In the genomic region with DNA sequence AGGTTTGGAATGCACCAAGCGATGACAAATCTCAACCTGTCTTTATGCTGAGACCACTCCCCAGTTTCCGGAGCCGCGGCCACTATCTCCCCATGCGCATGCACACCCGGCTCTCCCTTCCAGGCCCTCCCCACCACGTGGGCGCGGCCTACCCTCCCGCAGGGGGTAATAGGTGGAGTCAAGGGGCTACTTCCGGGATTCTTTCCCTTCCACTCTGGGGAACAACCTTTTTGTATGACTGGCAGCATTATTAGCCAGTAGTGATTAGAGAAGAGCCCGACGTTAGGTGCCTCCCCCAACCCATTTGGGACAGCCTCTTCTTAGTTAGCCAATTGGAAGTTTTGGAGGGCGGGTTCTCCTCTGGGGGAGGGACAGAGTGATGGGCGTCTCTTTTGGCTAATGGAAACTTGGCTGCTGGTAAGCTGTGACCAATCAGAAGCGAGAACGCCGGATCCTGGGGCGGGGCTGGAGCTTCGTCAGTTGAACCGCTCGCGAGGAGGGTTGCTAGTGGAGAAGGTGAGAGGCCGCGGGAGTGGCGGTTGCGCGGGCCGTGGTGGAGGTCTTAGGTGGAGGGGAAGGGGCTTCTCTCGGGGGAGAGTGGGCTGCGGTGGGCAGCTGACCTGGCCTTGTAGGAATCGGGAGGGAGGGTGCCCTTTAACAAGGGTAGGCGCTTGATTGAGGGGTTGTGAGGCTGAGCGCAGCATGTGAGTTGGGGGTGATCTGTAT, we compare ENCODE assay signal across 8 cellular contexts. TPM values are rescaled to one million over a fixed set of nuclear protein-coding genes. Genes with fewer than 3 reads are reported as not detected.
DNase-seq lines count a peak whose midpoint lies in the region; ATAC-seq and TF ChIP-seq lines count a peak whose summit lies in the region.

A gene with protein sequence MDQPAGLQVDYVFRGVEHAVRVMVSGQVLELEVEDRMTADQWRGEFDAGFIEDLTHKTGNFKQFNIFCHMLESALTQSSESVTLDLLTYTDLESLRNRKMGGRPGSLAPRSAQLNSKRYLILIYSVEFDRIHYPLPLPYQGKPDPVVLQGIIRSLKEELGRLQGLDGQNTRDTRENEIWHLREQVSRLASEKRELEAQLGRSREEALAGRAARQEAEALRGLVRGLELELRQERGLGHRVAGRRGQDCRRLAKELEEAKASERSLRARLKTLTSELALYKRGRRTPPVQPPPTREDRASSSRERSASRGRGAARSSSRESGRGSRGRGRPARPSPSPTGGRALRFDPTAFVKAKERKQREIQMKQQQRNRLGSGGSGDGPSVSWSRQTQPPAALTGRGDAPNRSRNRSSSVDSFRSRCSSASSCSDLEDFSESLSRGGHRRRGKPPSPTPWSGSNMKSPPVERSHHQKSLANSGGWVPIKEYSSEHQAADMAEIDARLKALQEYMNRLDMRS (plus strand): TSS at position 479 of the 726 bp plus-strand sequence. CDS start 7,552 bp downstream, outside the sequence.

- ATAC-seq in GM18873 (IDR thresholded peaks at IDR 0.05; ENCODE audit: low FRiP score, unreplicated experiment) = peak; percentile 97
- ATAC-seq in HG03135 (IDR thresholded peaks at IDR 0.05; ENCODE audit: unreplicated experiment) = peak; percentile 97

- POLR2A ChIA-PET in AG04449 (lab: Yijun Ruan, JAX) = interaction anchor here (0.8 to 1.2 kb wide), 4 partner anchors 31 to 133 kb away, joined by 3 to 4 read pairs (median 3); a partner anchor contains a TSS

- H3K36me3 Mint-ChIP-seq in immature natural killer cell = peaks cover 6 to 7% (median 6%) of the 10 kb centered on the region in 3 donors

- H3K27ac ChIP-seq in VCaP = peak within 1 kb of the TSS; percentile 64

- H3K27me3 Mint-ChIP-seq in immature natural killer cell (ENCODE audit: low read depth in 3 of 3) = peaks cover 4 to 8% (median 7%) of the 10 kb centered on the region in 3 donors

- peak; percentile 97 for DNase-seq in AG04449 (ENCODE audit: low read depth, low spot score)
- DNase-seq in NCI-H2196 treated with DMSO at 0.1 percent for 48 hours (lab: John Stamatoyannopoulos, UW; ENCODE audit: unreplicated experiment) = peak; percentile 97
- DNase-seq in cardiac fibroblast (ENCODE audit: low read depth in 2 of 2) = peak; percentile 100
- DNase-seq in immature natural killer cell = peak; percentile 99 to 100 (median 99)
- DNase-seq in smooth muscle cell of the brain vasculature (ENCODE audit: low read depth, low spot score) = peak; percentile 98

- H3K4me3 ChIP-seq in AG04449 (ENCODE audit: low read depth, low read length) (peak within 1 kb of the TSS; percentile 89), cardiac fibroblast (replicated peaks in 1 of 2; ENCODE audit: low read depth in 2 of 2, low read length in 2 of 2) (peak within 1 kb of the TSS; percentile 74 to 96)

- H3K4me3 Mint-ChIP-seq in immature natural killer cell = no peak within 1 kb of the TSS

- TF ChIP-seq CTCF in AG04449 (IDR thresholded peaks at IDR 0.05; ENCODE audit: insufficient read depth, low read length, missing control alignments) (no peak), VCaP (conservative IDR thresholded peaks at IDR 0.05) (no peak), cardiac fibroblast (IDR thresholded peaks at IDR 0.05; ENCODE audit: low read depth, low read length) (no peak)

- H3K9me3 Mint-ChIP-seq in immature natural killer cell = no peaks in the 10 kb centered on the region

- CTCF ChIA-PET in AG04449 (lab: Yijun Ruan, JAX) = interaction anchor here (0.7 to 2.7 kb wide), 6 partner anchors 9 to 88 kb away, joined by 3 to 24 read pairs (median 6); no protein-coding TSS in a partner anchor

- H3K4me1 Mint-ChIP-seq in immature natural killer cell = peaks cover 8 to 14% of the 10 kb centered on the region in 2 donors

- peak within 1 kb of the TSS in 1 of 6 donors; percentile 60 for H3K27ac Mint-ChIP-seq in immature natural killer cell

RNA-seq across cellular contexts. Expression of the gene that starts here (rescaled TPM):
- polyA plus RNA-seq in immature natural killer cell = 1 to 10 TPM; 5.7 to 9.8 (median 6.1) TPM

Comparison
In these comparisons a context has a peak if more than half of its experiments do, and no peak if none do; other contexts are left out.
1. Peak in every context shown above with its lines: DNase-seq, ATAC-seq, H3K4me3 ChIP-seq and H3K27ac ChIP-seq.